In the genomic region with DNA sequence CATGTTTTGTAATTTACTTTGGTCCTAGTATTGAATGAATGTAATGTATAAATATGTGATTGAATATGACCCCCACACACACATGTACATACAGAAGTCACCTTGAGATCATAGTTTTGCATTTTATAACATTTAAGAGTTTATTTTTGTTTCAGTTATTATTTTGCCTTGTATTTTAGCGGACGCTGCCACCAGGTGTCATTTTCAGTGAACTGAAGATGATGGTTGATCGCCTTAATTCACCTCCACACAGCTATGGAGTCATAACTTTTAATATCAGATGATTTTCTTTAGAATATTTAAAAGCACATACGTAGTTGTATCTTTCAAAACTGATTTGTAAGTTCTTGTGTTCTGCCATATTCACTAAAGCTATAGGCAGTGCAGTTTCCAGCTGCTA, we compare ENCODE assay signal across 11 cellular contexts.
A peak's percentile ranks its signal among the peaks of the same experiment; 100 is the strongest.
DNase-seq lines count a peak whose midpoint lies in the region; ATAC-seq, FAIRE-seq and TF ChIP-seq lines count a peak whose summit lies in the region.
"Had no signal": no experiment of that assay in that cellular context is flagged by ENCODE, and none has a peak within 500 bp of the region (broad histone marks: within the 10 kb centered on the region; RNA-seq: fewer than 3 reads in every experiment).

No MANE protein-coding gene starts in this region.

- FAIRE-seq in HepG2 (lab: Jason Lieb, UNC), result no peak

- H3K79me2 ChIP-seq in HCT116 (ENCODE audit: insufficient read depth, low read length) (peaks cover 44% of the 10 kb centered on the region), HepG2 (ENCODE audit: insufficient read depth, low read length) (no peaks in the 10 kb centered on the region)

- peaks cover 59% of the 10 kb centered on the region for H3K36me3 ChIP-seq in CD4-positive, CD25-positive, alpha-beta regulatory T cell (ENCODE audit: control insufficient read depth, insufficient read depth, low read length)
- H3K36me3 ChIP-seq in HCT116 (ENCODE audit: control insufficient read depth in 1 of 2, insufficient read depth in 2 of 2, low read length in 2 of 2), result 0 out of 4 replicates have a peak, but pooled peaks cover 5% of the 10 kb centered on the region in 2 experiments
- peaks cover 50% of the 10 kb centered on the region for H3K36me3 ChIP-seq in adipocyte (ENCODE audit: control insufficient read depth, insufficient read depth, low read length, severe bottlenecking)
- H3K36me3 ChIP-seq in HepG2 (replicated peaks in 1 of 2; ENCODE audit: control insufficient read depth in 1 of 2, insufficient read depth in 2 of 2, low read length in 2 of 2), result peaks cover 7 to 28% of the 10 kb centered on the region in 2 experiments; a peak in 4 of 5 replicates
- H3K36me3 ChIP-seq in esophagus squamous epithelium, result peaks cover 3 to 91% (median 6%) of the 10 kb centered on the region in 3 donors

- RAD21 ChIA-PET in HCT116 (lab: Charles Lee; ENCODE audit: low non-redundant PET in 1 of 2, low total read pairs in 2 of 2, uncharacterized antibody in 2 of 2, unreplicated experiment in 2 of 2), result no interaction called here

- intact Hi-C loops in HCT116 (cut with micrococcal nuclease), result no loop called here
- intact Hi-C loops in HepG2 (cut with micrococcal nuclease; ENCODE audit: unreplicated experiment), result no loop called here
- intact Hi-C loops in esophagus squamous epithelium (cut with DNase I), result no loop called here

- H3K4me2 ChIP-seq in HCT116 (ENCODE audit: low read length) (no peak overlapping the region), HepG2 (ENCODE audit: low read depth, low read length) (no peak overlapping the region)

- H3K27me3 ChIP-seq in CD4-positive, CD25-positive, alpha-beta regulatory T cell (ENCODE audit: control insufficient read depth, insufficient read depth, low read length), result no peaks in the 10 kb centered on the region
- H3K27me3 ChIP-seq in HCT116 (ENCODE audit: insufficient read depth, low read length) (no peaks in the 10 kb centered on the region), adipocyte (replicated peaks; ENCODE audit: control insufficient read depth, insufficient read depth, low read length) (no peaks in the 10 kb centered on the region), HepG2 (ENCODE audit: control insufficient read depth in 1 of 2, insufficient read depth in 2 of 2, low read length in 2 of 2) (no peaks in the 10 kb centered on the region), esophagus squamous epithelium (no peaks in the 10 kb centered on the region)

- no peaks in the 10 kb centered on the region for H3K4me1 ChIP-seq in CD4-positive, CD25-positive, alpha-beta regulatory T cell (ENCODE audit: control insufficient read depth, insufficient read depth, low read length, poor library complexity, severe bottlenecking)
- H3K4me1 ChIP-seq in HCT116 (ENCODE audit: control insufficient read depth in 1 of 2, insufficient read depth in 2 of 2, low read length in 2 of 2) (no peaks in the 10 kb centered on the region), adipocyte (ENCODE audit: control insufficient read depth, insufficient read depth, low read length) (no peaks in the 10 kb centered on the region), HepG2 (ENCODE audit: insufficient read depth, low read length) (0 out of 2 replicates have a peak, but pooled peaks cover 7% of the 10 kb centered on the region), esophagus squamous epithelium (no peaks in the 10 kb centered on the region)

- H4K20me1 ChIP-seq in HCT116 (ENCODE audit: insufficient read depth), result no peaks in the 10 kb centered on the region
- H4K20me1 ChIP-seq in HepG2 (ENCODE audit: insufficient read depth, low read length), result no peaks in the 10 kb centered on the region

- TF ChIP-seq EP300 in HepG2 (IDR thresholded peaks at IDR 0.05; ENCODE audit: low read depth in 2 of 2, low read length in 2 of 2) (no peak), HepG2 (CRISPR knock-in tag; IDR thresholded peaks at IDR 0.05; ENCODE audit: borderline replicate concordance) (no peak)

- no peak overlapping the region for H2AFZ ChIP-seq in HCT116 (ENCODE audit: low read depth, low read length, poor library complexity, severe bottlenecking)
- H2AFZ ChIP-seq in HepG2 (ENCODE audit: low read length), result no peak overlapping the region

- peak; percentile 30; the same call in 1 of the 2 replicates for TF ChIP-seq RAD21 in HCT116 (IDR thresholded peaks at IDR 0.05; ENCODE audit: low read depth)
- no peak for TF ChIP-seq RAD21 in HepG2 (CRISPR knock-in tag; IDR thresholded peaks at IDR 0.05)

- CTCF ChIA-PET in HCT116 (lab: Charles Lee), result interaction anchor here (0.8 to 1.9 kb wide), 2 partner anchors 18 to 330 kb away, joined by 3 to 6 read pairs; no protein-coding TSS in a partner anchor
- CTCF ChIA-PET in HepG2 (lab: Yijun Ruan, JAX; ENCODE audit: low intra/inter-chr PET ratio, low total read pairs), result interaction anchor here (1.2 kb wide), 1 partner anchor 86 kb away, joined by 3 read pairs; no protein-coding TSS in a partner anchor

- no peak overlapping the region for H3K4me3 ChIP-seq in CD4-positive, CD25-positive, alpha-beta regulatory T cell (ENCODE audit: low read depth, low read length)
- H3K4me3 ChIP-seq in HCT116 (replicated peaks in 1 of 2; ENCODE audit: low read depth in 1 of 2, low read length in 2 of 2), result no peak overlapping the region
- H3K4me3 ChIP-seq in adipocyte (ENCODE audit: low read length), result no peak overlapping the region
- H3K4me3 ChIP-seq in HepG2 (replicated peaks in 1 of 3; ENCODE audit: insufficient read depth in 1 of 3, low read depth in 2 of 3, low read length in 3 of 3), result no peak overlapping the region
- H3K4me3 ChIP-seq in esophagus squamous epithelium, result no peak overlapping the region

- H3K9ac ChIP-seq in HCT116 (ENCODE audit: low read length) (no peak overlapping the region), adipocyte (ENCODE audit: low read length) (no peak overlapping the region), HepG2 (ENCODE audit: insufficient read depth, low read depth, low read length) (no peak overlapping the region)

- WGBS in HepG2 (ENCODE audit: low lambda C conversion rate), result 88% methylated on average over 4 of the region's 4 CpGs
- WGBS in esophagus squamous epithelium, 2 donors, result 69 to 80% methylated on average over 4 of the region's 4 CpGs

- TF ChIP-seq POLR2A in HCT116 (IDR thresholded peaks at IDR 0.05; ENCODE audit: borderline replicate concordance, extremely low read depth, insufficient read depth, insufficient read length), result no peak
- no peak for TF ChIP-seq POLR2A in HepG2 (IDR thresholded peaks at IDR 0.05; ENCODE audit: insufficient read depth in 1 of 2, low read depth in 2 of 2, low read length in 2 of 2)
- TF ChIP-seq POLR2A in esophagus squamous epithelium (IDR thresholded peaks at IDR 0.05), result no peak

- peak in 1 of 3 donors; percentile 38 for DNase-seq in CD4-positive, CD25-positive, alpha-beta regulatory T cell
- DNase-seq in HCT116 (ENCODE audit: low read depth, low spot score) (no peak), adipocyte (ENCODE audit: low read depth) (peak; percentile 35), HepG2 (ENCODE audit: low spot score) (no peak), HCEC 1CT (no peak), esophagus squamous epithelium (lab: John Stamatoyannopoulos, UW) (no peak)
- DNase-seq: foreskin melanocyte had no signal

- no peak overlapping the region for H3K4me3 Mint-ChIP-seq in CD4-positive, CD25-positive, alpha-beta regulatory T cell
- H3K4me3 Mint-ChIP-seq: activated naive CD4-positive, alpha-beta T cell treated with anti-CD3 and anti-CD28 coated beads, Interleukin-2, amount 50 U/mL, for 24 hours; naive thymus-derived CD4-positive, alpha-beta T cell had no signal

- no peaks in the 10 kb centered on the region for H3K9me2 ChIP-seq in HCT116 (ENCODE audit: insufficient read depth)

- POLR2A ChIA-PET in HCT116 (lab: Charles Lee) (no interaction called here), HepG2 (lab: Yijun Ruan, JAX) (no interaction called here)

- peak in 1 of 2 donors; percentile 52 for ATAC-seq in CD4-positive, CD25-positive, alpha-beta regulatory T cell (ENCODE audit: low read depth in 2 of 2)
- ATAC-seq in HCT116, result peak; percentile 57; the same call in 1 of the 2 replicates
- no peak for ATAC-seq in HepG2
- ATAC-seq in GM18517 (IDR thresholded peaks at IDR 0.05; ENCODE audit: unreplicated experiment), result no peak
- ATAC-seq in GM18511 (IDR thresholded peaks at IDR 0.05; ENCODE audit: unreplicated experiment), result no peak
- ATAC-seq: naive thymus-derived CD4-positive, alpha-beta T cell had no signal

- H3K36me3 Mint-ChIP-seq in CD4-positive, CD25-positive, alpha-beta regulatory T cell, result peaks cover 35% of the 10 kb centered on the region

- peak overlapping the region in 2 of 3 donors; percentile 20 for H3K27ac Mint-ChIP-seq in CD4-positive, CD25-positive, alpha-beta regulatory T cell
- H3K27ac Mint-ChIP-seq: activated naive CD4-positive, alpha-beta T cell treated with anti-CD3 and anti-CD28 coated beads, Interleukin-2, amount 50 U/mL, for 24 hours had no signal

- TF ChIP-seq CTCF in HCT116 (IDR thresholded peaks at IDR 0.05 in 2 of 3, conservative IDR thresholded peaks at IDR 0.05 in 1 of 3; ENCODE audit: borderline replicate concordance in 1 of 3, insufficient read depth in 1 of 3, low read depth in 2 of 3, low read length in 2 of 3) (peak in 2 of 3 experiments; percentile 24 to 45; a peak in 3 of 6 replicates), HepG2 (CRISPR knock-in tag; IDR thresholded peaks at IDR 0.05) (no peak), esophagus squamous epithelium (IDR thresholded peaks at IDR 0.05) (peak in 3 of 6 experiments; percentile 8 to 36 (median 28))

- peaks cover 19 to 41% (median 31%) of the 10 kb centered on the region in 4 donors for H3K4me1 Mint-ChIP-seq in CD4-positive, CD25-positive, alpha-beta regulatory T cell

- H3K27ac ChIP-seq in CD4-positive, CD25-positive, alpha-beta regulatory T cell (ENCODE audit: insufficient read depth, low read length, poor library complexity, severe bottlenecking), result no peak overlapping the region
- H3K27ac ChIP-seq in HCT116 (ENCODE audit: low read depth, low read length), result no peak overlapping the region
- H3K27ac ChIP-seq in HepG2 (ENCODE audit: extremely low read length, insufficient read depth, low read length), result no peak overlapping the region
- no peak overlapping the region for H3K27ac ChIP-seq in esophagus squamous epithelium

- BruUV-seq in HCT116 (replicated peaks; lab: Mats Ljungman, UMichigan), result no TSS peak
- no TSS peak for BruUV-seq in HepG2 (replicated peaks; lab: Mats Ljungman, UMichigan)

- in situ Hi-C loops in HepG2 (cut with HindIII; ENCODE audit: extremely low pct_ligation_motif_present, low pct_unique_long_range_greater_than_20kb), result no loop called here

- H3K9me3 ChIP-seq in CD4-positive, CD25-positive, alpha-beta regulatory T cell (ENCODE audit: control insufficient read depth in 2 of 2, low read length in 2 of 2), result no peaks in the 10 kb centered on the region
- H3K9me3 ChIP-seq in HCT116 (ENCODE audit: control insufficient read depth in 1 of 2, insufficient read depth in 1 of 2, low read depth in 1 of 2, low read length in 2 of 2), result no peaks in the 10 kb centered on the region
- H3K9me3 ChIP-seq in adipocyte (ENCODE audit: control insufficient read depth, low read length), result no peaks in the 10 kb centered on the region
- H3K9me3 ChIP-seq in HepG2 (ENCODE audit: low read length), result no peaks in the 10 kb centered on the region
- H3K9me3 ChIP-seq in esophagus squamous epithelium, result no peaks in the 10 kb centered on the region

- no peaks in the 10 kb centered on the region for H3K27me3 Mint-ChIP-seq in CD4-positive, CD25-positive, alpha-beta regulatory T cell
- H3K27me3 Mint-ChIP-seq: activated naive CD4-positive, alpha-beta T cell treated with anti-CD3 and anti-CD28 coated beads, Interleukin-2, amount 50 U/mL, for 24 hours; naive thymus-derived CD4-positive, alpha-beta T cell had no signal

- no peaks in the 10 kb centered on the region for H3K9me3 Mint-ChIP-seq in CD4-positive, CD25-positive, alpha-beta regulatory T cell
- H3K9me3 Mint-ChIP-seq: activated naive CD4-positive, alpha-beta T cell treated with anti-CD3 and anti-CD28 coated beads, Interleukin-2, amount 50 U/mL, for 24 hours; naive thymus-derived CD4-positive, alpha-beta T cell had no signal
